In the genomic region with DNA sequence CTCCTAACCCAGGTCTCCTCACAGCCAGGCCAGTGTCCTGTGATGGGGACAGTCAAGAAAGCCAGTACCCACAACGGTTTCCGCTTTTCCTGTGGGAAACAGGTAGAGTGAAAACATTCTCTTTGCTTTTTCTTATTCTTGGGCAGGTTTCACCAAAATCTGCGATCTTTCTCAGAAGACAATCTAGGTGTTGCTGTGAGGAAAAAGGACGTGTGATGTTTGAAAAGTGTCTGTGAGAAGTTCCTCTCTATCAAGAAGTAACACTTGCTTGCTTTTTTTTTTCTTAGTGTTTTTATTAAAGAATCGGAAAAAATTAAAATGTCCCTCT, we compare ENCODE assay signal across 27 cellular contexts. TPM values are rescaled to one million over a fixed set of nuclear protein-coding genes. Genes with fewer than 3 reads are reported as not detected.
DNase-seq lines count a peak whose midpoint lies in the region; ATAC-seq, FAIRE-seq and TF ChIP-seq lines count a peak whose summit lies in the region.
"Had no signal": no experiment of that assay in that cellular context is flagged by ENCODE, and none has a peak within 500 bp of the region (broad histone marks: within the 10 kb centered on the region; RNA-seq: fewer than 3 reads in every experiment).

No MANE protein-coding gene starts in this region.

- intact Hi-C loops in activated CD4-positive, alpha-beta T cell treated with anti-CD3 and anti-CD28 coated beads, Interleukin-2, amount 10 ng/mL, durations not matched to agents 24 days and 14 days (cut with micrococcal nuclease) = no loop called here
- intact Hi-C loops in CD4-positive, alpha-beta T cell (cut with DNase I, micrococcal nuclease) = no loop called here
- intact Hi-C loops in natural killer cell (cut with micrococcal nuclease) = no loop called here

- no peak for TF ChIP-seq CTCF in CD4-positive, alpha-beta T cell (IDR thresholded peaks at IDR 0.05)
- TF ChIP-seq CTCF in natural killer cell (IDR thresholded peaks at IDR 0.05) = no peak
- no peak for TF ChIP-seq CTCF in D721Med (IDR thresholded peaks at IDR 0.05; ENCODE audit: insufficient read depth, missing control alignments)

- peak overlapping the region; percentile 32 for H3K27ac Mint-ChIP-seq in activated CD4-positive, alpha-beta T cell treated with anti-CD3 and anti-CD28 coated beads, Interleukin-2, amount 10 ng/mL, durations not matched to agents 24 days and 14 days
- H3K27ac Mint-ChIP-seq in CD4-positive, alpha-beta T cell = peak overlapping the region; percentile 32
- H3K27ac Mint-ChIP-seq in T-cell = peak overlapping the region; percentile 75 to 83
- H3K27ac Mint-ChIP-seq in natural killer cell = peak overlapping the region; percentile 94 to 97

- no peak overlapping the region for H3K27ac ChIP-seq in CD4-positive, alpha-beta T cell (ENCODE audit: low read depth, low read length)
- H3K27ac ChIP-seq: GM23248 had no signal

- POLR2A ChIA-PET in CD4-positive, alpha-beta T cell (lab: Charles Lee) = no interaction called here
- POLR2A ChIA-PET in T-cell (lab: Charles Lee) = no interaction called here

- H3K27me3 ChIP-seq in CD4-positive, alpha-beta T cell (ENCODE audit: control insufficient read depth, insufficient read depth, low read length) = no peaks in the 10 kb centered on the region
- no peaks in the 10 kb centered on the region for H3K27me3 ChIP-seq in MG63

- CTCF ChIA-PET in CD4-positive, alpha-beta T cell (lab: Charles Lee) = no interaction called here
- CTCF ChIA-PET in T-cell (lab: Charles Lee) = no interaction called here

- H3K9me3 ChIP-seq in CD4-positive, alpha-beta T cell (ENCODE audit: control insufficient read depth, low read length) = no peaks in the 10 kb centered on the region
- no peaks in the 10 kb centered on the region for H3K9me3 ChIP-seq in MG63

- no peaks in the 10 kb centered on the region for H3K9me3 Mint-ChIP-seq in activated CD4-positive, alpha-beta T cell treated with anti-CD3 and anti-CD28 coated beads, Interleukin-2, amount 10 ng/mL, durations not matched to agents 24 days and 14 days
- no peaks in the 10 kb centered on the region for H3K9me3 Mint-ChIP-seq in CD4-positive, alpha-beta T cell
- H3K9me3 Mint-ChIP-seq in T-cell (no peaks in the 10 kb centered on the region), natural killer cell (no peaks in the 10 kb centered on the region)

- FAIRE-seq in D721Med (lab: Jason Lieb, UNC) = no peak

- no peak overlapping the region for H3K4me3 ChIP-seq in MG63
- H3K4me3 ChIP-seq: GM23248 had no signal

- peaks cover 73% of the 10 kb centered on the region for H3K4me1 Mint-ChIP-seq in activated CD4-positive, alpha-beta T cell treated with anti-CD3 and anti-CD28 coated beads, Interleukin-2, amount 10 ng/mL, durations not matched to agents 24 days and 14 days
- H3K4me1 Mint-ChIP-seq in CD4-positive, alpha-beta T cell (ENCODE audit: low read depth) = peaks cover 28% of the 10 kb centered on the region
- H3K4me1 Mint-ChIP-seq in T-cell (peaks cover 40 to 66% (median 40%) of the 10 kb centered on the region in 3 donors), natural killer cell (peaks cover 87 to 93% of the 10 kb centered on the region in 2 donors)

- no peak for ATAC-seq in CD4-positive, alpha-beta T cell (ENCODE audit: poor library complexity)
- ATAC-seq in T-cell (replicated peaks in 1 of 4) = no peak
- ATAC-seq in natural killer cell = peak in 1 of 3 donors; percentile 3
- ATAC-seq: PC-3 had no signal

- peaks cover 2% of the 10 kb centered on the region for H3K36me3 Mint-ChIP-seq in activated CD4-positive, alpha-beta T cell treated with anti-CD3 and anti-CD28 coated beads, Interleukin-2, amount 10 ng/mL, durations not matched to agents 24 days and 14 days (ENCODE audit: low read depth)
- no peaks in the 10 kb centered on the region for H3K36me3 Mint-ChIP-seq in CD4-positive, alpha-beta T cell (ENCODE audit: low read depth)
- H3K36me3 Mint-ChIP-seq in T-cell (no peaks in the 10 kb centered on the region), natural killer cell (no peaks in the 10 kb centered on the region)

- DNase-seq in activated CD4-positive, alpha-beta T cell treated with anti-CD3 and anti-CD28 coated beads, Interleukin-2, amount 10 ng/mL, durations not matched to agents 24 days and 14 days = no peak
- no peak for DNase-seq in activated CD4-positive, alpha-beta T cell treated with anti-CD3 and anti-CD28 coated beads for 48 hours
- no peak for DNase-seq in CD4-positive, alpha-beta T cell
- DNase-seq in T-cell = no peak
- DNase-seq in natural killer cell = no peak
- DNase-seq in D721Med (ENCODE audit: insufficient read length, low spot score) = no peak
- DNase-seq in stimulated activated CD4-positive, alpha-beta T cell treated with anti-CD3 and anti-CD28 coated beads, Interleukin-1b, Interleukin-23, amount 100 ng/mL, for 48 hours = no peak
- no peak for DNase-seq in MG63
- DNase-seq: C1 segment of cervical spinal cord, COR-L47, DMS 273 treated with DMSO at 0.1 percent for 48 hours, DMS79 treated with DMSO at 0.1 percent for 48 hours, GM23248, H9, Karpas-422, NCI-H1417, NCI-H1694 treated with DMSO at 0.1 percent for 48 hours, NCI-H2081 treated with DMSO at 0.1 percent for 48 hours, NCI-H2171 treated with DMSO at 0.1 percent for 48 hours, NCI-H446, NCI-H526, PC-3, Right ventricle myocardium superior had no signal

- H3K4me3 Mint-ChIP-seq in activated CD4-positive, alpha-beta T cell treated with anti-CD3 and anti-CD28 coated beads, Interleukin-2, amount 10 ng/mL, durations not matched to agents 24 days and 14 days = no peak overlapping the region
- no peak overlapping the region for H3K4me3 Mint-ChIP-seq in CD4-positive, alpha-beta T cell
- H3K4me3 Mint-ChIP-seq in T-cell (peak overlapping the region in 1 of 3 donors; percentile 49), natural killer cell (peak overlapping the region; percentile 77)
- H3K4me3 Mint-ChIP-seq: H9 had no signal

- H3K36me3 ChIP-seq in MG63 = no peaks in the 10 kb centered on the region

- H3K27me3 Mint-ChIP-seq in activated CD4-positive, alpha-beta T cell treated with anti-CD3 and anti-CD28 coated beads, Interleukin-2, amount 10 ng/mL, durations not matched to agents 24 days and 14 days = no peaks in the 10 kb centered on the region
- no peaks in the 10 kb centered on the region for H3K27me3 Mint-ChIP-seq in CD4-positive, alpha-beta T cell
- H3K27me3 Mint-ChIP-seq in T-cell (no peaks in the 10 kb centered on the region), natural killer cell (ENCODE audit: low read depth in 2 of 2) (no peaks in the 10 kb centered on the region)

RNA-seq across cellular contexts. Expression of gene IL2RB, which starts 9.2 kb away (rescaled TPM):
- total RNA-seq in activated CD4-positive, alpha-beta T cell treated with anti-CD3 and anti-CD28 coated beads, Interleukin-2, amount 10 ng/mL, durations not matched to agents 24 days and 14 days = 288 and 296 TPM in 2 replicates
- 10 to 100 TPM; 47.5 to 49.6 TPM for total RNA-seq in CD4-positive, alpha-beta T cell
- total RNA-seq in T-cell = 100 to 1,000 TPM in 2 of 5 donors, 10 to 100 TPM in 3; 53.6 to 118 (median 98.1) TPM
- total RNA-seq in natural killer cell = 1,000 to 10,000 TPM in 2 of 3 donors, 100 to 1,000 TPM in 1; 905 to 1,386 (median 1,021) TPM
- total RNA-seq in MG63 (2014; rRNA removed; shearing (Covaris generic); ENCODE audit: low replicate concordance) = not detected in 2 replicates
- total RNA-seq: A172, GM23248, PC-3, RPMI7951, SK-MEL-5 had no signal

RNA-seq across cellular contexts. Expression of gene C1QTNF6, which starts 29.1 kb away (rescaled TPM):
- 6.0 and 6.9 TPM in 2 replicates for total RNA-seq in activated CD4-positive, alpha-beta T cell treated with anti-CD3 and anti-CD28 coated beads, Interleukin-2, amount 10 ng/mL, durations not matched to agents 24 days and 14 days
- total RNA-seq in CD4-positive, alpha-beta T cell = 10 to 100 TPM; 11.9 to 12.1 TPM
- total RNA-seq in T-cell (10 to 100 TPM in 4 of 5 donors, 1 to 10 TPM in 1; 9.0 to 26.4 (median 22.0) TPM), natural killer cell (10 to 100 TPM in 1 of 3 donors, 1 to 10 TPM in 2; 6.0 to 10.3 (median 6.7) TPM)
- 3.9 and 23.9 TPM in 2 replicates for total RNA-seq in MG63 (2014; rRNA removed; shearing (Covaris generic); ENCODE audit: low replicate concordance)

RNA-seq across cellular contexts. Expression of gene TMPRSS6, which starts 49.4 kb away (rescaled TPM):
- total RNA-seq in activated CD4-positive, alpha-beta T cell treated with anti-CD3 and anti-CD28 coated beads, Interleukin-2, amount 10 ng/mL, durations not matched to agents 24 days and 14 days = 6.8 and 7.1 TPM in 2 replicates
- under 1 TPM; 0.19 to 0.39 TPM for total RNA-seq in CD4-positive, alpha-beta T cell
- total RNA-seq in T-cell = 1 to 10 TPM in 3 of 5 donors, under 1 TPM in 2; 0.40 to 1.3 (median 1.1) TPM
- total RNA-seq in natural killer cell = 1 to 10 TPM; 1.1 to 4.7 (median 3.4) TPM
- total RNA-seq in MG63 (2014; rRNA removed; shearing (Covaris generic); ENCODE audit: low replicate concordance) = not detected in 2 replicates
- total RNA-seq: A172, GM23248, H9, M059J, Right ventricle myocardium superior, RPMI7951, SK-MEL-5 had no signal

RNA-seq across cellular contexts. Expression of gene SSTR3, which starts 53.4 kb away (rescaled TPM):
- total RNA-seq in activated CD4-positive, alpha-beta T cell treated with anti-CD3 and anti-CD28 coated beads, Interleukin-2, amount 10 ng/mL, durations not matched to agents 24 days and 14 days = 3.5 and 4.0 TPM in 2 replicates
- 1 to 10 TPM; 1.9 to 2.1 TPM for total RNA-seq in CD4-positive, alpha-beta T cell
- total RNA-seq in T-cell (1 to 10 TPM; 4.6 to 8.7 (median 5.3) TPM), natural killer cell (under 1 TPM; 0.20 to 0.64 (median 0.23) TPM)
- not detected in 2 replicates for total RNA-seq in MG63 (2014; rRNA removed; shearing (Covaris generic); ENCODE audit: low replicate concordance)
- total RNA-seq: A172, GM23248, M059J, Right ventricle myocardium superior, RPMI7951, SK-MEL-5 had no signal

Comparison
In these comparisons a context has a peak if more than half of its experiments do, and no peak if none do; other contexts are left out.
1. H3K27ac Mint-ChIP-seq: peak in every context shown above with its lines; median percentile 96 in natural killer cell; 79 in T-cell; 32 in activated CD4-positive, alpha-beta T cell treated with anti-CD3 and anti-CD28 coated beads, Interleukin-2, amount 10 ng/mL, durations not matched to agents 24 days and 14 days; 32 in CD4-positive, alpha-beta T cell.
2. RNA of gene IL2RB, which starts 9.2 kb away (total RNA-seq): 905 to 1,386 TPM in natural killer cell, 288 to 296 TPM in activated CD4-positive, alpha-beta T cell treated with anti-CD3 and anti-CD28 coated beads, Interleukin-2, amount 10 ng/mL, durations not matched to agents 24 days and 14 days, 53.6 to 118 TPM in T-cell and 47.5 to 49.6 TPM in CD4-positive, alpha-beta T cell; not detected in MG63; every median in the first group is over 10 times any median in the second.